24 cellular contexts compared by ENCODE assay signal in genomic region chrX:18291006-18291545, GRCh38.
DNase-seq lines count a peak whose midpoint lies in the region; ATAC-seq and TF ChIP-seq lines count a peak whose summit lies in the region.
"Had no signal": no experiment of that assay in that cellular context is flagged by ENCODE, and none has a peak within 500 bp of the region (broad histone marks: within the 10 kb centered on the region; RNA-seq: fewer than 3 reads in every experiment).

No MANE protein-coding gene starts in this region.

- H3K27me3 ChIP-seq in testis = no peaks in the 10 kb centered on the region
- H3K27me3 ChIP-seq: foreskin keratinocyte, uterus had no signal

- DNase-seq in NCI-H82 (lab: John Stamatoyannopoulos, UW) (peak; percentile 32), NCI-H82 treated with DMSO at 0.1 percent for 48 hours (lab: John Stamatoyannopoulos, UW; ENCODE audit: unreplicated experiment) (no peak), astrocyte of the spinal cord (ENCODE audit: low read depth, low spot score) (peak; percentile 32), fibroblast of the conjunctiva (ENCODE audit: low read depth) (peak; percentile 1), testis (peak; percentile 22), NCI-H1092 treated with DMSO at 0.1 percent for 48 hours (lab: John Stamatoyannopoulos, UW) (no peak), NCI-H1105 treated with DMSO at 0.1 percent for 48 hours (lab: John Stamatoyannopoulos, UW) (no peak)
- DNase-seq: 8988T; activated CD4-positive, alpha-beta T cell treated with anti-CD3 and anti-CD28 coated beads for 48 hours; activated effector memory CD4-positive, alpha-beta T cell treated with anti-CD3 and anti-CD28 coated beads, Interleukin-2, amount 50 U/mL, for 16 hours; amygdala; foreskin keratinocyte; HFFc6; hippocampal formation; islet precursor cell; NCI-H1417 treated with DMSO at 0.1 percent for 48 hours; NCI-H748 treated with DMSO at 0.1 percent for 48 hours; OCI-M1; SHP77 treated with DMSO at 0.1 percent for 48 hours; stimulated activated CD4-positive, alpha-beta T cell treated with anti-CD3 and anti-CD28 coated beads, Interleukin-15, amount 100 ng/mL, for 24 hours; substantia nigra; uterus had no signal

- no peaks in the 10 kb centered on the region for H3K36me3 ChIP-seq in testis (ENCODE audit: low read depth, missing control alignments)
- H3K36me3 ChIP-seq: uterus had no signal

- no peak for TF ChIP-seq POLR2A in testis (IDR thresholded peaks at IDR 0.05)

- ATAC-seq in GM18867 (IDR thresholded peaks at IDR 0.05; ENCODE audit: unreplicated experiment) = no peak
- ATAC-seq: foreskin keratinocyte had no signal

- no peaks in the 10 kb centered on the region for H3K4me1 ChIP-seq in testis
- H3K4me1 ChIP-seq: BLaER1, foreskin keratinocyte, uterus had no signal

- no peaks in the 10 kb centered on the region for H3K9me3 ChIP-seq in testis
- H3K9me3 ChIP-seq: uterus had no signal

- intact Hi-C loops in testis (cut with DNase I; ENCODE audit: low total_unique reads) = no loop called here

- H3K4me3 ChIP-seq in astrocyte of the spinal cord (ENCODE audit: low read depth, low read length) = no peak overlapping the region
- no peak overlapping the region for H3K4me3 ChIP-seq in testis
- H3K4me3 ChIP-seq: BLaER1, uterus had no signal

- WGBS in testis, 2 donors = 27 to 31% methylated on average over 7 of the region's 7 CpGs

- no peak for TF ChIP-seq CTCF in astrocyte of the spinal cord (IDR thresholded peaks at IDR 0.05; ENCODE audit: low read depth, low read length)
- no peak for TF ChIP-seq CTCF in testis (IDR thresholded peaks at IDR 0.05)

- in situ Hi-C loops in astrocyte of the spinal cord (cut with HindIII; ENCODE audit: low sequenced_read_pairs) = no loop called here

- H3K27ac ChIP-seq in testis = no peak overlapping the region
- H3K27ac ChIP-seq: BLaER1, foreskin keratinocyte, uterus had no signal

Comparison
In these comparisons a context has a peak if more than half of its experiments do, and no peak if none do; other contexts are left out.
1. DNase-seq: peak in NCI-H82 (single experiment), astrocyte of the spinal cord (single experiment), fibroblast of the conjunctiva (single experiment) and testis (single experiment); none in NCI-H82 treated with DMSO at 0.1 percent for 48 hours (single experiment), NCI-H1092 treated with DMSO at 0.1 percent for 48 hours (single experiment) and NCI-H1105 treated with DMSO at 0.1 percent for 48 hours (single experiment).